ENCODE assay signal across 21 cellular contexts in the genomic region with DNA sequence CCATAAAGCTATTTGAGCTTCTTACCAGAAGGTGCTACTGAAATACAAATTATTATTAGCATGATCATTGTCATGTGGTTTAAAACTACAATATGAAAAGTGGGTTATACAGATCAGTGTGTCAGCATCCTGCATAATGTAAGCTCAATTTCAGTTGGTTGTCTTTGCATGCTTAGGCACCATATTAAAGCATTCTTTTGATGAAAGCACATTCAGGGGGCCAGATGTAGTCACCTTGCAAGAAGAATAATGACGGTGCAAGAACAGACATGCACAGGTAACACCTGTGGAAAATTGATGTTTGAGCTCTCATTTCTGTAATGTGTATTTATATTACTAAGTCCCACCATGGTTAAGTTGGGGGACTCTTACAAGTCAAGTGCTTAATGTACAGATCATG.
DNase-seq lines count a peak whose midpoint lies in the region; ATAC-seq and TF ChIP-seq lines count a peak whose summit lies in the region.
"Had no signal": no experiment of that assay in that cellular context is flagged by ENCODE, and none has a peak within 500 bp of the region (broad histone marks: within the 10 kb centered on the region; RNA-seq: fewer than 3 reads in every experiment).

No MANE protein-coding gene starts in this region.

- no peak for TF ChIP-seq CTCF in foreskin keratinocyte (conservative IDR thresholded peaks at IDR 0.05)

- no peaks in the 10 kb centered on the region for H3K4me1 ChIP-seq in foreskin keratinocyte
- H3K4me1 ChIP-seq in HAP-1 = no peaks in the 10 kb centered on the region

- H3K27ac ChIP-seq in foreskin keratinocyte = no peak overlapping the region
- H3K27ac ChIP-seq: 22Rv1, C4-2B, RWPE1 had no signal

- no peaks in the 10 kb centered on the region for H3K36me3 ChIP-seq in HAP-1 (replicated peaks)

- H3K27me3 ChIP-seq in foreskin keratinocyte (no peaks in the 10 kb centered on the region), HAP-1 (ENCODE audit: low read depth) (peaks cover 11% of the 10 kb centered on the region)

- in situ Hi-C loops in HAP-1 (cut with MboI; ENCODE audit: low sequenced_read_pairs) = no loop called here

- DNase-seq in NCI-H2107 treated with DMSO at 0.1 percent for 48 hours (lab: John Stamatoyannopoulos, UW; ENCODE audit: unreplicated experiment) = peak; percentile 61
- no peak for DNase-seq in NCI-H2107 (lab: John Stamatoyannopoulos, UW)
- peak; percentile 48 to 55 for DNase-seq in NCI-H187 (lab: John Stamatoyannopoulos, UW)
- peak; percentile 90 for DNase-seq in NCI-H345 treated with DMSO at 0.1 percent for 48 hours (lab: John Stamatoyannopoulos, UW; ENCODE audit: unreplicated experiment)
- DNase-seq in foreskin keratinocyte = peak; percentile 37 to 61
- no peak for DNase-seq in activated T-cell treated with anti-CD3 and anti-CD28 coated beads for 4 hours
- DNase-seq in HAP-1 (ENCODE audit: low spot score in 2 of 2) = no peak
- DNase-seq: AML-193, HFFc6, KBM-7, NCI-H1694, NCI-H2227 treated with DMSO at 0.1 percent for 48 hours, NCI-H526 treated with DMSO at 0.1 percent for 48 hours, PC-3, SIG-M5, T-cell had no signal

- H3K4me3 ChIP-seq in HAP-1 = no peak overlapping the region

- peak; percentile 30 for ATAC-seq in foreskin keratinocyte
- ATAC-seq in GM19455 (IDR thresholded peaks at IDR 0.05; ENCODE audit: unreplicated experiment) = no peak
- ATAC-seq: PC-3, SK-N-SH treated with all-trans-retinoic acid at 6 μM for 48 hours, T-cell had no signal

- no peaks in the 10 kb centered on the region for H3K9me3 ChIP-seq in HAP-1

Comparison
In these comparisons a context has a peak if more than half of its experiments do, and no peak if none do; other contexts are left out.
1. DNase-seq: peak in NCI-H2107 treated with DMSO at 0.1 percent for 48 hours (single experiment), NCI-H187 (2 of 2), NCI-H345 treated with DMSO at 0.1 percent for 48 hours (single experiment) and foreskin keratinocyte (2 of 2); none in NCI-H2107 (single experiment), activated T-cell treated with anti-CD3 and anti-CD28 coated beads for 4 hours (single experiment) and HAP-1 (0 of 2).